Comparison of ENCODE assay signal across 8 cellular contexts in the genomic region with DNA sequence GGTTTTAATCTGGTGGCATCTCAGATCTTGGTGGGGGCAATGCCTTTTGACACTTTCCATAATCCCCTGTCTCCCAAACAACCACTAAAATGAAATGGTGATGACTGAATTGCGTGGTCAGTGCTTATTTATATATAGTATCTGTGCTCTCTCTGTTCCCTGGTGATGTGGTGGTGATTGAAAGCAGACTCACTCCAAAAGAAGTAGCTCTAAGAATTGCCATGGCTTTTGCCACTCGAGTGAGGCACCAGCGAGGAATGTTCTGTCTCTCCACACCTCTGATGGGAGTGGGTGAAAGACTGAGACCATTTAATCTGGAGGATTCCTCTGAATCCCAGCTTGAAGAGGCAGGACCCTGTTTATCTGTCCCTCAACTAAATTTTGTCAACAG. TPM values are rescaled to one million over a fixed set of nuclear protein-coding genes. Genes with fewer than 3 reads are reported as not detected.
DNase-seq lines count a peak whose midpoint lies in the region; ATAC-seq and TF ChIP-seq lines count a peak whose summit lies in the region.

No MANE protein-coding gene starts in this region.

- peaks cover 87% of the 10 kb centered on the region for H3K4me1 ChIP-seq in lower lobe of right lung

- peak overlapping the region in 3 of 4 donors; percentile 18 to 83 (median 77) for H3K4me3 Mint-ChIP-seq in IgD-negative memory B cell

- peaks cover 37 to 56% (median 56%) of the 10 kb centered on the region in 3 donors for H3K4me1 Mint-ChIP-seq in IgD-negative memory B cell

- H3K27ac ChIP-seq in AG04450 (ENCODE audit: low read depth, low read length) (peak overlapping the region; percentile 91), lower lobe of right lung (peak overlapping the region; percentile 54)

- H3K36me3 Mint-ChIP-seq in IgD-negative memory B cell = peaks cover 1% of the 10 kb centered on the region

- CTCF ChIA-PET in AG04450 (lab: Charles Lee) = interaction anchor here (0.8 to 3.8 kb wide), 5 partner anchors 46 to 193 kb away, joined by 3 to 29 read pairs (median 5); no protein-coding TSS in a partner anchor

- ATAC-seq in lower lobe of right lung (no peak), GM21526 (IDR thresholded peaks at IDR 0.05; ENCODE audit: low FRiP score, unreplicated experiment) (no peak)

- TF ChIP-seq CTCF in AG04450 (IDR thresholded peaks at IDR 0.05; ENCODE audit: low read depth, low read length) = no peak
- no peak for TF ChIP-seq CTCF in cardiac fibroblast (IDR thresholded peaks at IDR 0.05; ENCODE audit: low read depth, low read length)
- TF ChIP-seq CTCF in lower lobe of right lung (IDR thresholded peaks at IDR 0.05) = no peak

- H3K27me3 Mint-ChIP-seq in IgD-negative memory B cell = peaks cover 22% of the 10 kb centered on the region

- H3K27me3 ChIP-seq in AG04450 (ENCODE audit: control insufficient read depth, insufficient read depth, low read length) = no peaks in the 10 kb centered on the region
- peaks cover 5% of the 10 kb centered on the region for H3K27me3 ChIP-seq in lower lobe of right lung (ENCODE audit: low read depth)

- H3K27ac Mint-ChIP-seq in IgD-negative memory B cell = peak overlapping the region in 1 of 3 donors; percentile 85

- H3K9me3 Mint-ChIP-seq in IgD-negative memory B cell = no peaks in the 10 kb centered on the region

- DNase-seq in AG04450 (ENCODE audit: low read depth, low spot score) (no peak), cardiac fibroblast (ENCODE audit: low read depth in 2 of 2) (peak; percentile 75 to 82), lower lobe of right lung (no peak), Ammon's horn (ENCODE audit: low spot score) (no peak), HuH-7.5 (ENCODE audit: low spot score) (no peak), nucleus accumbens (lab: John Stamatoyannopoulos, UW) (no peak)

- intact Hi-C loops in lower lobe of right lung (cut with DNase I) = no loop called here

- no peaks in the 10 kb centered on the region for H3K36me3 ChIP-seq in lower lobe of right lung

- H3K4me3 ChIP-seq in AG04450 (ENCODE audit: low read depth, low read length) (peak overlapping the region; percentile 86), cardiac fibroblast (replicated peaks in 1 of 2; ENCODE audit: low read depth in 2 of 2, low read length in 2 of 2) (peak overlapping the region; percentile 15 to 83), lower lobe of right lung (peak overlapping the region; percentile 83)

- H3K9me3 ChIP-seq in AG04450 (ENCODE audit: control insufficient read depth, insufficient read depth, low read length) (peaks cover 4% of the 10 kb centered on the region; the same call in 1 of the 2 replicates), lower lobe of right lung (no peaks in the 10 kb centered on the region)

- POLR2A ChIA-PET in AG04450 (lab: Yijun Ruan, JAX) = interaction anchor here (0.5 to 2.1 kb wide), 9 partner anchors 12 to 147 kb away, joined by 3 to 7 read pairs (median 5); no protein-coding TSS in a partner anchor

RNA-seq across cellular contexts. Expression of a gene that starts 2.8 kb away (rescaled TPM):
- polyA plus RNA-seq in AG04450 (2011; rRNA removed) (35.7 and 39.6 TPM in 2 replicates), IgD-negative memory B cell (3.7 TPM)
- polyA minus RNA-seq in AG04450 (2011; rRNA and poly(A)+ RNA removed) = 93.1 and 158 TPM in 2 replicates
- 8.9 TPM for total RNA-seq in lower lobe of right lung

Comparison
In these comparisons a context has a peak if more than half of its experiments do, and no peak if none do; other contexts are left out.
1. DNase-seq: peak in cardiac fibroblast (2 of 2); none in AG04450 (single experiment), lower lobe of right lung (single experiment), Ammon's horn (single experiment), HuH-7.5 (single experiment) and nucleus accumbens (0 of 56).
2. Peak in every context shown above with its lines, with median percentiles within 50 percentile points of each other: H3K4me3 ChIP-seq.